Comparison of ENCODE assay signal across 8 cellular contexts in genomic region chr6:125804264-125804663, GRCh38. TPM values are rescaled to one million over a fixed set of nuclear protein-coding genes. Genes with fewer than 3 reads are reported as not detected.
DNase-seq lines count a peak whose midpoint lies in the region; ATAC-seq and TF ChIP-seq lines count a peak whose summit lies in the region.

No MANE protein-coding gene starts in this region.

- peak; percentile 27 to 66 (median 42) for DNase-seq in CD4-positive, alpha-beta memory T cell
- peak; percentile 59 for DNase-seq in activated CD8-positive, alpha-beta T cell treated with anti-CD3 and anti-CD28 coated beads for 36 hours
- DNase-seq in HK-2 (ENCODE audit: unreplicated experiment) (no peak), adrenal gland (no peak), GM19240 (ENCODE audit: insufficient read length, low spot score) (no peak), GM03348 (ENCODE audit: low spot score) (no peak)

- no peak for TF ChIP-seq CTCF in activated CD8-positive, alpha-beta T cell treated with anti-CD3 and anti-CD28 coated beads for 36 hours (IDR thresholded peaks at IDR 0.05)
- no peak for TF ChIP-seq CTCF in adrenal gland (IDR thresholded peaks at IDR 0.05)

- CTCF ChIA-PET in CD4-positive, alpha-beta memory T cell (lab: Charles Lee; ENCODE audit: partially characterized antibody), result interaction anchor here (0.8 to 2.0 kb wide), 3 partner anchors 10 to 152 kb away, joined by 3 to 12 read pairs (median 4); partner anchors contain the start of genes HINT3 and NCOA7
- CTCF ChIA-PET in activated CD8-positive, alpha-beta T cell treated with anti-CD3 and anti-CD28 coated beads for 36 hours (lab: Charles Lee), result interaction anchor here (1.1 to 1.8 kb wide), 5 partner anchors 9 to 152 kb away, joined by 3 to 6 read pairs (median 5); partner anchors contain the start of gene NCOA7

- H3K4me3 ChIP-seq in CD4-positive, alpha-beta memory T cell (ENCODE audit: low read length in 2 of 2), result no peak overlapping the region
- H3K4me3 ChIP-seq in adrenal gland, result no peak overlapping the region

- peaks cover 26 to 36% of the 10 kb centered on the region in 2 donors for H3K36me3 Mint-ChIP-seq in CD4-positive, alpha-beta memory T cell
- H3K36me3 Mint-ChIP-seq in activated CD8-positive, alpha-beta T cell treated with anti-CD3 and anti-CD28 coated beads for 36 hours (ENCODE audit: low read depth), result peaks cover 27% of the 10 kb centered on the region

- no peaks in the 10 kb centered on the region for H3K36me3 ChIP-seq in CD4-positive, alpha-beta memory T cell (ENCODE audit: insufficient read depth, low read length)
- no peaks in the 10 kb centered on the region for H3K36me3 ChIP-seq in adrenal gland (replicated peaks in 1 of 2)

- no peaks in the 10 kb centered on the region for H3K9me3 ChIP-seq in CD4-positive, alpha-beta memory T cell (ENCODE audit: control insufficient read depth in 1 of 2, low read length in 2 of 2)
- no peaks in the 10 kb centered on the region for H3K9me3 ChIP-seq in adrenal gland (replicated peaks in 1 of 3)

- H3K9me3 Mint-ChIP-seq in CD4-positive, alpha-beta memory T cell, result no peaks in the 10 kb centered on the region
- no peaks in the 10 kb centered on the region for H3K9me3 Mint-ChIP-seq in activated CD8-positive, alpha-beta T cell treated with anti-CD3 and anti-CD28 coated beads for 36 hours

- H3K4me3 Mint-ChIP-seq in CD4-positive, alpha-beta memory T cell, result peak overlapping the region in 4 of 8 donors; percentile 11 to 50 (median 48)
- H3K4me3 Mint-ChIP-seq in activated CD8-positive, alpha-beta T cell treated with anti-CD3 and anti-CD28 coated beads for 36 hours, result no peak overlapping the region

- POLR2A ChIA-PET in CD4-positive, alpha-beta memory T cell (lab: Charles Lee; ENCODE audit: partially characterized antibody), result interaction anchor here (1.1 to 2.9 kb wide), 2 partner anchors 13 to 23 kb away, joined by 5 to 15 read pairs; partner anchors contain the start of gene NCOA7
- POLR2A ChIA-PET in activated CD8-positive, alpha-beta T cell treated with anti-CD3 and anti-CD28 coated beads for 36 hours (lab: Charles Lee), result interaction anchor here (1.1 to 1.9 kb wide), 2 partner anchors 23 to 36 kb away, joined by 3 to 8 read pairs; no protein-coding TSS in a partner anchor

- intact Hi-C loops in CD4-positive, alpha-beta memory T cell (cut with micrococcal nuclease), result no loop called here
- intact Hi-C loops in activated CD8-positive, alpha-beta T cell treated with anti-CD3 and anti-CD28 coated beads for 36 hours (cut with micrococcal nuclease), result no loop called here
- intact Hi-C loops in adrenal gland (cut with DNase I), result no loop called here

- no peaks in the 10 kb centered on the region for H3K27me3 Mint-ChIP-seq in CD4-positive, alpha-beta memory T cell
- no peaks in the 10 kb centered on the region for H3K27me3 Mint-ChIP-seq in activated CD8-positive, alpha-beta T cell treated with anti-CD3 and anti-CD28 coated beads for 36 hours

- peaks cover 63 to 80% (median 69%) of the 10 kb centered on the region in 4 donors for H3K4me1 Mint-ChIP-seq in CD4-positive, alpha-beta memory T cell
- H3K4me1 Mint-ChIP-seq in activated CD8-positive, alpha-beta T cell treated with anti-CD3 and anti-CD28 coated beads for 36 hours (ENCODE audit: low read depth), result peaks cover 67% of the 10 kb centered on the region

- H3K4me1 ChIP-seq in CD4-positive, alpha-beta memory T cell (ENCODE audit: insufficient read depth, low read length), result peaks cover 65% of the 10 kb centered on the region
- peaks cover 26 to 52% of the 10 kb centered on the region in 2 donors for H3K4me1 ChIP-seq in adrenal gland (replicated peaks in 1 of 2)

- ATAC-seq in GM18909 (IDR thresholded peaks at IDR 0.05; ENCODE audit: poor library complexity, unreplicated experiment) (peak; percentile 56), HG02943 (IDR thresholded peaks at IDR 0.05; ENCODE audit: low read depth, unreplicated experiment) (peak; percentile 37)
- peak; percentile 75 for ATAC-seq in activated CD8-positive, alpha-beta T cell treated with anti-CD3 and anti-CD28 coated beads for 36 hours

- no peak for TF ChIP-seq POLR2A in adrenal gland (IDR thresholded peaks at IDR 0.05)

- no peak overlapping the region for H3K27ac ChIP-seq in CD4-positive, alpha-beta memory T cell (ENCODE audit: low read depth, low read length)
- H3K27ac ChIP-seq in adrenal gland, result no peak overlapping the region

- no peaks in the 10 kb centered on the region for H3K27me3 ChIP-seq in CD4-positive, alpha-beta memory T cell (ENCODE audit: insufficient read depth, low read length)
- no peaks in the 10 kb centered on the region for H3K27me3 ChIP-seq in adrenal gland

- H3K27ac Mint-ChIP-seq in CD4-positive, alpha-beta memory T cell, result peak overlapping the region; percentile 0 to 78 (median 42)
- peak overlapping the region; percentile 2 for H3K27ac Mint-ChIP-seq in activated CD8-positive, alpha-beta T cell treated with anti-CD3 and anti-CD28 coated beads for 36 hours

RNA-seq across cellular contexts. Expression of gene NCOA7, which starts 13.5 kb away (rescaled TPM):
- 10 to 100 TPM; 73.6 to 75.1 TPM for total RNA-seq in CD4-positive, alpha-beta memory T cell
- 10 to 100 TPM; 16.9 to 53.5 TPM for polyA plus RNA-seq in CD4-positive, alpha-beta memory T cell
- total RNA-seq in activated CD8-positive, alpha-beta T cell treated with anti-CD3 and anti-CD28 coated beads for 36 hours, result 10 to 100 TPM; 43.4 to 44.9 TPM
- total RNA-seq in adrenal gland, result 100 to 1,000 TPM in 4 of 8 donors, 10 to 100 TPM in 4; 51.2 to 180 (median 95.1) TPM
- 10 to 100 TPM; 24.5 to 77.9 (median 53.0) TPM for polyA plus RNA-seq in adrenal gland

RNA-seq across cellular contexts. Expression of gene HEY2, which starts 54.8 kb away (rescaled TPM):
- under 1 TPM in 1 of 2 experiments, not detected in 1; 0.14 TPM for total RNA-seq in CD4-positive, alpha-beta memory T cell
- polyA plus RNA-seq in CD4-positive, alpha-beta memory T cell, result under 1 TPM in 1 of 2 donors, not detected in 1; 0.20 TPM
- not detected for total RNA-seq in activated CD8-positive, alpha-beta T cell treated with anti-CD3 and anti-CD28 coated beads for 36 hours
- total RNA-seq in adrenal gland, result 1 to 10 TPM in 5 of 8 donors, under 1 TPM in 2, not detected in 1; 0.60 to 1.8 (median 1.0) TPM
- 1 to 10 TPM in 2 of 3 donors, under 1 TPM in 1; 0.46 to 2.1 (median 1.4) TPM for polyA plus RNA-seq in adrenal gland

Comparison
In these comparisons a context has a peak if more than half of its experiments do, and no peak if none do; other contexts are left out.
1. DNase-seq: peak in CD4-positive, alpha-beta memory T cell (5 of 5) and activated CD8-positive, alpha-beta T cell treated with anti-CD3 and anti-CD28 coated beads for 36 hours (single experiment); none in HK-2 (single experiment), adrenal gland (0 of 7), GM19240 (single experiment) and GM03348 (single experiment).
2. Peak in every context shown above with its lines, with median percentiles within 50 percentile points of each other: ATAC-seq.